28 cellular contexts compared by ENCODE assay signal in the genomic region with DNA sequence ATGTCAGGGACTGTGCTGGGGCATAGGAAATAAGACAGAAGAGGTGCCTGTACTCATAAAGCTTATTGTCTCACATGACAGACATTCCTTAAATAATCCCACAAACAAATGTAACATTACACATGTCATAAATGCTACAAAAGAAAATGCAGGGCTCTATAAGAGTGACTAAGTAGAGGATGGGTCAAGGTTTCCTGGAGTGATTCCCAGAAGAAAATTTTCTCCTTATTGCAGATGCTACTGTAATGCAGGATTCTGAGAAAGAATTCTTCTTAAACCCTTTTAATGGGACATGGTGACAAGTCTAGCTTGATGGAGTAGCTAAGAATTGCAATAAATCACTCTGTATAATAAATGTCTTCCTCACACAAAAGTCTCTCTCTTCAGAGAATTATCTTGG. TPM values are rescaled to one million over a fixed set of nuclear protein-coding genes. Genes with fewer than 3 reads are reported as not detected.
DNase-seq lines count a peak whose midpoint lies in the region; TF ChIP-seq lines count a peak whose summit lies in the region.
"Had no signal": no experiment of that assay in that cellular context is flagged by ENCODE, and none has a peak within 500 bp of the region (broad histone marks: within the 10 kb centered on the region; RNA-seq: fewer than 3 reads in every experiment).

No MANE protein-coding gene starts in this region.

- H3K27me3 Mint-ChIP-seq in HFFc6 (ENCODE audit: insufficient read depth) (no peaks in the 10 kb centered on the region; the same call in none of the 2 replicates), glutamatergic neuron (ENCODE audit: unreplicated experiment) (no peaks in the 10 kb centered on the region)
- H3K27me3 Mint-ChIP-seq: activated CD8-positive, alpha-beta T cell treated with anti-CD3 and anti-CD28 coated beads for 36 hours; CD4-positive, alpha-beta T cell had no signal

- H3K9me3 Mint-ChIP-seq in HFFc6 (no peaks in the 10 kb centered on the region), glutamatergic neuron (ENCODE audit: unreplicated experiment) (no peaks in the 10 kb centered on the region)
- H3K9me3 Mint-ChIP-seq: activated CD8-positive, alpha-beta T cell treated with anti-CD3 and anti-CD28 coated beads for 36 hours; activated naive CD4-positive, alpha-beta T cell treated with anti-CD3 and anti-CD28 coated beads, Interleukin-2, amount 10 ng/mL, durations not matched to agents 7 days and 5 days; activated T-cell treated with anti-CD3 and anti-CD28 coated beads, Interleukin-2, amount 50 U/mL, for 24 hours; CD4-positive, alpha-beta T cell; neural crest cell had no signal

- peaks cover 69% of the 10 kb centered on the region for H3K4me1 Mint-ChIP-seq in HFFc6 (ENCODE audit: low read depth)
- no peaks in the 10 kb centered on the region for H3K4me1 Mint-ChIP-seq in glutamatergic neuron (ENCODE audit: low read depth, unreplicated experiment)
- H3K4me1 Mint-ChIP-seq: activated naive CD4-positive, alpha-beta T cell treated with anti-CD3 and anti-CD28 coated beads, Interleukin-2, amount 10 ng/mL, durations not matched to agents 7 days and 5 days had no signal

- H3K27ac Mint-ChIP-seq in HFFc6 (peak overlapping the region; percentile 47), glutamatergic neuron (ENCODE audit: unreplicated experiment) (no peak overlapping the region)
- H3K27ac Mint-ChIP-seq: activated CD8-positive, alpha-beta T cell treated with anti-CD3 and anti-CD28 coated beads for 36 hours; activated naive CD4-positive, alpha-beta T cell treated with anti-CD3 and anti-CD28 coated beads, Interleukin-2, amount 10 ng/mL, durations not matched to agents 7 days and 5 days; activated T-cell treated with anti-CD3 and anti-CD28 coated beads, Interleukin-2, amount 50 U/mL, for 24 hours; CD4-positive, alpha-beta T cell had no signal

- H3K27me3 ChIP-seq in ACC112 (ENCODE audit: insufficient read depth, low read length), result no peaks in the 10 kb centered on the region
- H3K27me3 ChIP-seq: colonic mucosa, spleen had no signal

- H3K4me3 ChIP-seq in ACC112 (ENCODE audit: low read depth, low read length), result no peak overlapping the region
- H3K4me3 ChIP-seq: A549, colonic mucosa, prostate gland, spleen had no signal

- no peaks in the 10 kb centered on the region for H3K36me3 ChIP-seq in ACC112 (ENCODE audit: insufficient read depth, low read length)
- H3K36me3 ChIP-seq: colonic mucosa, prostate gland, spleen had no signal

- no peak overlapping the region for H3K4me3 Mint-ChIP-seq in HFFc6
- H3K4me3 Mint-ChIP-seq in glutamatergic neuron (ENCODE audit: unreplicated experiment), result no peak overlapping the region
- H3K4me3 Mint-ChIP-seq: activated CD8-positive, alpha-beta T cell treated with anti-CD3 and anti-CD28 coated beads for 36 hours; activated naive CD4-positive, alpha-beta T cell treated with anti-CD3 and anti-CD28 coated beads, Interleukin-2, amount 10 ng/mL, durations not matched to agents 7 days and 5 days; activated T-cell treated with anti-CD3 and anti-CD28 coated beads, Interleukin-2, amount 50 U/mL, for 24 hours; CD4-positive, alpha-beta T cell; neural crest cell had no signal

- peaks cover 23% of the 10 kb centered on the region for H3K36me3 Mint-ChIP-seq in HFFc6 (ENCODE audit: low read depth)
- H3K36me3 Mint-ChIP-seq in glutamatergic neuron (ENCODE audit: unreplicated experiment), result no peaks in the 10 kb centered on the region
- H3K36me3 Mint-ChIP-seq: activated naive CD4-positive, alpha-beta T cell treated with anti-CD3 and anti-CD28 coated beads, Interleukin-2, amount 10 ng/mL, durations not matched to agents 7 days and 5 days had no signal

- H2AFZ ChIP-seq in ACC112 (ENCODE audit: low read length, unreplicated experiment), result no peak overlapping the region

- H3K79me2 ChIP-seq in ACC112 (ENCODE audit: control insufficient read depth, insufficient read depth, low read length, unreplicated experiment), result no peaks in the 10 kb centered on the region

- H3K4me1 ChIP-seq in ACC112 (ENCODE audit: control insufficient read depth, insufficient read depth, low read length, unreplicated experiment), result peaks cover 49% of the 10 kb centered on the region
- H3K4me1 ChIP-seq: colonic mucosa, prostate gland, spleen had no signal

- H3K27ac ChIP-seq in ACC112 (ENCODE audit: low read depth, low read length), result peak overlapping the region; percentile 19; the same call in 1 of the 2 replicates
- H3K27ac ChIP-seq: A549, colonic mucosa, prostate gland, spleen had no signal

- DNase-seq in HFFc6 (peak; percentile 83), SW480 (ENCODE audit: low spot score) (peak; percentile 8), fibroblast of peridontal ligament (ENCODE audit: extremely low read depth) (peak; percentile 78), DMS114 treated with DMSO at 0.1 percent for 48 hours (lab: John Stamatoyannopoulos, UW; ENCODE audit: unreplicated experiment) (no peak), medulla oblongata (ENCODE audit: extremely low spot score) (no peak), glutamatergic neuron (no peak)
- no peak for DNase-seq in stimulated activated CD4-positive, alpha-beta T cell treated with anti-CD3 and anti-CD28 coated beads, Interleukin-2, amount 100 ng/mL, for 48 hours
- DNase-seq: activated CD4-positive, CD25-positive, alpha-beta regulatory T cell; activated CD8-positive, alpha-beta T cell treated with anti-CD3 and anti-CD28 coated beads for 36 hours; activated naive CD4-positive, alpha-beta T cell treated with anti-CD3 and anti-CD28 coated beads, Interleukin-2, amount 10 ng/mL, durations not matched to agents 7 days and 5 days; activated T-cell treated with anti-CD3 and anti-CD28 coated beads, Interleukin-2, amount 50 U/mL, for 24 hours; CD4-positive, alpha-beta T cell; colonic mucosa; DMS79; GOT3; left colon; NCI-H146; NCI-H2171 treated with DMSO at 0.1 percent for 48 hours; NCI-H748 treated with DMSO at 0.1 percent for 48 hours; spleen; stimulated activated CD8-positive, alpha-beta memory T cell treated with anti-CD3 and anti-CD28 coated beads, Interleukin-4, amount 100 ng/mL, for 48 hours; substantia nigra had no signal

- TF ChIP-seq CTCF in HFFc6 (IDR thresholded peaks at IDR 0.05), result no peak
- no peak for TF ChIP-seq CTCF in glutamatergic neuron (IDR thresholded peaks at IDR 0.05; ENCODE audit: partially characterized antibody, unreplicated experiment)

RNA-seq across cellular contexts. Expression of a gene that starts 55.7 kb away (rescaled TPM):
- total RNA-seq in HFFc6 (2021; fragmentation: NEBNext Ultra II Directional; extraction: Animal tissue kit (Norgen Biotek cat#: 25700)), result 10 to 100 TPM in 4 of 6 experiments, 1 to 10 TPM in 2; 9.3 to 12.9 (median 10.7) TPM
- total RNA-seq in glutamatergic neuron (ENCODE audit: unreplicated experiment), result 0.25 TPM
- total RNA-seq: activated CD8-positive, alpha-beta T cell treated with anti-CD3 and anti-CD28 coated beads for 36 hours; CD4-positive, alpha-beta T cell; OCI-LY7; T-helper 2 cell treated with Interferon-gamma antibody and Interleukin-4, amounts not matched to agents 100 ng/mL and 5 ng/mL, for 36 hours had no signal

Comparison
In these comparisons a context has a peak if more than half of its experiments do, and no peak if none do; other contexts are left out.
1. DNase-seq: peak in HFFc6 (single experiment), SW480 (single experiment) and fibroblast of peridontal ligament (single experiment); none in DMS114 treated with DMSO at 0.1 percent for 48 hours (single experiment), medulla oblongata (single experiment), stimulated activated CD4-positive, alpha-beta T cell treated with anti-CD3 and anti-CD28 coated beads, Interleukin-2, amount 100 ng/mL, for 48 hours (0 of 2) and glutamatergic neuron (single experiment).